In the genomic region with DNA sequence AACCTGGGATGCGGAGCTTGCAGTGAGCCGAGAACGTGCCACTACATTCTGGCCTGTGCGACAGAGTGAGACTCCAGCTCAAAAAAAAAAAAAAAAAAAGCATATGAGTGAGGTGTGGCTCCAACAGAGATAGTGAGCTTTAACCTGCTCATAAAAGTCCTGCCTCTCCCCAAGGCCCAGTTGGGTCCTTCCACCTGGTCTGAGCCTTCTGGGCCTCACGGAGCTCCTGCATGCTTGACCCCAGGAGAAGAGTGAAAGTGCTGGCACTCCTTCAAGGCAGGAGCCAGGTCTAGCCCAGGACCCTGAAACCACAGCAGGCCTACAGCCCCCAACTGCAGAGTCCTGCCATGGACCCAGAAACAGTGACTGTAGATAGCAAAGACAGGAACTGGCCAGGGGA, we compare ENCODE assay signal across 25 cellular contexts. TPM values are rescaled to one million over a fixed set of nuclear protein-coding genes. Genes with fewer than 3 reads are reported as not detected.
"Had no signal": no experiment of that assay in that cellular context is flagged by ENCODE, and none has a peak within 500 bp of the region (broad histone marks: within the 10 kb centered on the region; RNA-seq: fewer than 3 reads in every experiment).

No MANE protein-coding gene starts in this region.

- H3K9ac ChIP-seq: SK-N-SH had no signal

- DNase-seq: activated CD4-positive, alpha-beta memory T cell treated with anti-CD3 and anti-CD28 coated beads, Interleukin-2, amount 10 ng/mL, durations not matched to agents 7 days and 5 days; activated CD4-positive, alpha-beta T cell treated with anti-CD3 and anti-CD28 coated beads, Interleukin-2, amount 10 ng/mL, durations not matched to agents 24 days and 14 days; activated effector memory CD4-positive, alpha-beta T cell treated with Interleukin-2 at 50 U/mL for 16 hours; activated naive CD4-positive, alpha-beta T cell treated with anti-CD3 and anti-CD28 coated beads for 36 hours; activated naive CD8-positive, alpha-beta T cell treated with anti-CD3 and anti-CD28 coated beads, Interleukin-2, amount 10 ng/mL, durations not matched to agents 7 days and 5 days; activated T-cell treated with anti-CD3 and anti-CD28 coated beads, Interleukin-2, amount 50 U/mL, for 72 hours; amygdala; effector memory CD4-positive, alpha-beta T cell; foreskin keratinocyte; mesendoderm; ovary; right lobe of liver; SK-N-SH; stimulated activated CD4-positive, alpha-beta T cell treated with anti-CD3 and anti-CD28 coated beads, Interleukin-15, amount 100 ng/mL, for 24 hours; stomach had no signal

- H3K9me3 ChIP-seq: ovary, right lobe of liver, SK-N-SH, stomach, suprapubic skin had no signal

- H3K27ac ChIP-seq: foreskin keratinocyte, right lobe of liver, suprapubic skin, VCaP had no signal

- H3K4me1 ChIP-seq: foreskin keratinocyte had no signal

- H3K36me3 ChIP-seq: ovary had no signal

- H3K27me3 ChIP-seq: foreskin keratinocyte, ovary, right lobe of liver, stomach, suprapubic skin had no signal

- H3K4me3 ChIP-seq: ovary, right lobe of liver, smooth muscle cell, stomach, suprapubic skin had no signal

RNA-seq across cellular contexts. Expression of a gene that starts 17.7 kb away (rescaled TPM):
- total RNA-seq: activated CD4-positive, alpha-beta memory T cell treated with anti-CD3 and anti-CD28 coated beads, Interleukin-2, amount 10 ng/mL, durations not matched to agents 7 days and 5 days; activated naive CD8-positive, alpha-beta T cell treated with anti-CD3 and anti-CD28 coated beads, Interleukin-2, amount 10 ng/mL, durations not matched to agents 7 days and 5 days; natural killer cell treated with Interleukin-12 subunit alpha and Interleukin-12 subunit beta and Interleukin-15 and Interleukin-18, amount 100 ng/mL, for 72 hours; pulmonary artery endothelial cell; smooth muscle cell had no signal

RNA-seq across cellular contexts. Expression of a gene that starts 34.8 kb away (rescaled TPM):
- total RNA-seq: activated CD4-positive, alpha-beta memory T cell treated with anti-CD3 and anti-CD28 coated beads, Interleukin-2, amount 10 ng/mL, durations not matched to agents 7 days and 5 days; activated CD4-positive, alpha-beta T cell treated with anti-CD3 and anti-CD28 coated beads, Interleukin-2, amount 10 ng/mL, durations not matched to agents 24 days and 14 days; activated naive CD4-positive, alpha-beta T cell treated with anti-CD3 and anti-CD28 coated beads for 36 hours; activated naive CD8-positive, alpha-beta T cell treated with anti-CD3 and anti-CD28 coated beads, Interleukin-2, amount 10 ng/mL, durations not matched to agents 7 days and 5 days; activated T-cell treated with anti-CD3 and anti-CD28 coated beads, Interleukin-2, amount 50 U/mL, for 72 hours; cerebellum; foreskin keratinocyte; kidney epithelial cell; lower leg skin; mucosa of gallbladder; natural killer cell treated with Interleukin-12 subunit alpha and Interleukin-12 subunit beta and Interleukin-15 and Interleukin-18, amount 100 ng/mL, for 72 hours; pulmonary artery endothelial cell; right lobe of liver; smooth muscle cell; stomach; suprapubic skin; T-helper 2 cell treated with Interferon-gamma antibody and Interleukin-4, amounts not matched to agents 100 ng/mL and 5 ng/mL, for 36 hours had no signal

RNA-seq across cellular contexts. Expression of a gene that starts 55.3 kb away (rescaled TPM):
- total RNA-seq: activated CD4-positive, alpha-beta memory T cell treated with anti-CD3 and anti-CD28 coated beads, Interleukin-2, amount 10 ng/mL, durations not matched to agents 7 days and 5 days; activated CD4-positive, alpha-beta T cell treated with anti-CD3 and anti-CD28 coated beads, Interleukin-2, amount 10 ng/mL, durations not matched to agents 24 days and 14 days; activated naive CD4-positive, alpha-beta T cell treated with anti-CD3 and anti-CD28 coated beads for 36 hours; activated naive CD8-positive, alpha-beta T cell treated with anti-CD3 and anti-CD28 coated beads, Interleukin-2, amount 10 ng/mL, durations not matched to agents 7 days and 5 days; T-helper 2 cell treated with Interferon-gamma antibody and Interleukin-4, amounts not matched to agents 100 ng/mL and 5 ng/mL, for 36 hours had no signal
